In genomic region chr4:40193578-40193977, GRCh38 we compare ENCODE assay signal across 1 cellular context.
TF ChIP-seq lines count a peak whose summit lies in the region.

No MANE protein-coding gene starts in this region.

TF ChIP-seq in IMR-90, 13 proteins besides CTCF, POLR2A, EP300 and RAD21:
- TF ChIP-seq RCOR1 (IDR thresholded peaks at IDR 0.05; ENCODE audit: insufficient replicate concordance, low read length) (no peak), NFE2L2 (IDR thresholded peaks at IDR 0.05; ENCODE audit: low read depth, low read length) (no peak), USF2 (IDR thresholded peaks at IDR 0.05; ENCODE audit: low read depth, low read length) (no peak), SMC3 (IDR thresholded peaks at IDR 0.05; ENCODE audit: low read depth, low read length) (no peak), MAZ (IDR thresholded peaks at IDR 0.05; ENCODE audit: borderline replicate concordance, low read depth, low read length) (no peak), ELK1 (IDR thresholded peaks at IDR 0.05; ENCODE audit: borderline replicate concordance, low read depth, low read length) (no peak), MXI1 (IDR thresholded peaks at IDR 0.05; ENCODE audit: borderline replicate concordance, low read depth, low read length) (no peak), FOS (IDR thresholded peaks at IDR 0.05; ENCODE audit: low read depth, low read length) (no peak), CHD1 (IDR thresholded peaks at IDR 0.05; ENCODE audit: low read depth, low read length) (no peak), RFX5 (IDR thresholded peaks at IDR 0.05; ENCODE audit: low read depth, low read length) (no peak), CEBPB (IDR thresholded peaks at IDR 0.05; ENCODE audit: low read depth, low read length) (no peak), BHLHE40 (IDR thresholded peaks at IDR 0.05; ENCODE audit: low read depth, low read length) (no peak), MAFK (IDR thresholded peaks at IDR 0.05; ENCODE audit: low read depth, low read length) (no peak)
